Comparison of ENCODE assay signal across 18 cellular contexts in the genomic region with DNA sequence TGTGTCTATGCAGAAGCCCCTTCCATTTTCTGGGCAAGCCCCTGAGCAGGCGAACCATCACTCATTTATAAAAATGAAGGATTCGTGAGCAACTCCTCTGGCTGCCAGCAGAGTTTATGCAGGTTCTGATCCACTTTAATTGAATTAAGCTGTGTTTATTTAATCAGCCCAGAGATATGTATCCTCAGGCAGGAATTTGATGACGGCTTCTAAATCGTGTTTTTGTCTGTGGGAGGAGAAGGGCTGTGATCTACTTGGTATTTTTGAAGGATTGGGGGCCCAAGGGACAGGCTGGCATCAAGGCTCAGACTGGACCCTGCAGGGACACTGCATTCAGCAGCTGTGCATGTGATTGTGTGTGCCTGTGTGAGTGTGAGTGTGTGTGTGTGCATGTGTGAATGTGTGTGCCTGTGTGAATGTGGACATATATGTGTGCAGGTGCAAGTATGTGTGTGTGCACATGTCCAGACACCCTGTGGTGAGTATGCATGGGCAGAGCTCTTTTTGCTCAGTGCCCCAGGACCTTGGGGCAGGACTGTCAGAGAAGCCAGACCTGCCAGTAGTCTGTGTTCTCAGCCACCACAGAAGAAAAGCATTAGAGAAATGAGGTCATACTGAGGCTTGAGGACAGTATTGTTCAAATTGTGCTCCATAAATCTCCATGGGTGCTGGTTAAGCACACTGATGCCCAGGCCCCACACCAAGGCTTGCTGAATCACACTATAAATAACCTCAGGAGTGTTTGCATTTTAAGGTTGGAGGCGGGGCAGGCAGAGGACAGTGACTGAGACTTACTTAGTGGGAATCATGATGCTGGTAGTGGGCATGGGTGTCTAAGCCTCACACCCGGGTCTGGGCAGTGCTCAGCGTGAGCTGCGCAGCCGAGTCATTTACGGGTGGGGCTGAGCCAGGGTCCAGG.
DNase-seq lines count a peak whose midpoint lies in the region; ATAC-seq and TF ChIP-seq lines count a peak whose summit lies in the region.
"Had no signal": no experiment of that assay in that cellular context is flagged by ENCODE, and none has a peak within 500 bp of the region (broad histone marks: within the 10 kb centered on the region; RNA-seq: fewer than 3 reads in every experiment).

No MANE protein-coding gene starts in this region.

- no peaks in the 10 kb centered on the region for H3K27me3 ChIP-seq in BE2C
- H3K27me3 ChIP-seq: Peyer's patch had no signal

- H3K36me3 Mint-ChIP-seq in brain, result no peaks in the 10 kb centered on the region
- H3K36me3 Mint-ChIP-seq: activated CD8-positive, alpha-beta memory T cell treated with anti-CD3 and anti-CD28 coated beads, Interleukin-2, amount 10 ng/mL, durations not matched to agents 7 days and 5 days; activated naive CD8-positive, alpha-beta T cell treated with anti-CD3 and anti-CD28 coated beads, Interleukin-2, amount 10 ng/mL, durations not matched to agents 7 days and 5 days had no signal

- TF ChIP-seq POLR2A in lower leg skin (IDR thresholded peaks at IDR 0.05), result no peak

- no peaks in the 10 kb centered on the region for H3K9me3 ChIP-seq in BE2C
- H3K9me3 ChIP-seq: lower lobe of right lung, Peyer's patch had no signal

- WGBS in lower leg skin, 2 donors, result 48 to 56% methylated on average over 10 of the region's 10 CpGs

- H3K36me3 ChIP-seq in BE2C, result no peaks in the 10 kb centered on the region
- H3K36me3 ChIP-seq: lower lobe of right lung, Peyer's patch had no signal

- peaks cover 0 to 9% (median 2%) of the 10 kb centered on the region in 5 experiments for H3K9me3 Mint-ChIP-seq in brain

- H3K27ac Mint-ChIP-seq in brain, result peak overlapping the region in 3 of 5 experiments; percentile 25 to 89 (median 46)
- H3K27ac Mint-ChIP-seq: activated CD8-positive, alpha-beta memory T cell treated with anti-CD3 and anti-CD28 coated beads, Interleukin-2, amount 10 ng/mL, durations not matched to agents 7 days and 5 days; activated naive CD8-positive, alpha-beta T cell treated with anti-CD3 and anti-CD28 coated beads, Interleukin-2, amount 10 ng/mL, durations not matched to agents 7 days and 5 days; stimulated activated naive CD8-positive, alpha-beta T cell treated with anti-CD3 and anti-CD28 coated beads, Interleukin-15, Interleukin-2, amounts not matched to agents 100 ng/mL and 50 ng/mL, for 24 hours had no signal

- TF ChIP-seq CTCF in BE2C (IDR thresholded peaks at IDR 0.05; ENCODE audit: low read depth, low read length) (no peak), brain (conservative IDR thresholded peaks at IDR 0.05) (no peak), lower leg skin (IDR thresholded peaks at IDR 0.05) (no peak)

- intact Hi-C loops in lower leg skin (cut with DNase I; ENCODE audit: low total_unique reads), result no loop called here

- DNase-seq in BE2C, result peak; percentile 39
- peak; percentile 46 for DNase-seq in HT1080 (ENCODE audit: low read depth)
- peak; percentile 30 for DNase-seq in islet precursor cell
- no peak for DNase-seq in lower leg skin (ENCODE audit: low spot score in 2 of 2)
- no peak for DNase-seq in GM19240 (ENCODE audit: insufficient read length, low spot score)
- DNase-seq: activated CD8-positive, alpha-beta memory T cell treated with anti-CD3 and anti-CD28 coated beads, Interleukin-2, amount 10 ng/mL, durations not matched to agents 7 days and 5 days; activated naive CD8-positive, alpha-beta T cell treated with anti-CD3 and anti-CD28 coated beads, Interleukin-2, amount 10 ng/mL, durations not matched to agents 7 days and 5 days; dermis blood vessel endothelial cell; H7; lower lobe of right lung; occipital lobe; Peyer's patch; stimulated activated CD4-positive, alpha-beta T cell treated with anti-CD3 and anti-CD28 coated beads, Interleukin-4, amount 100 ng/mL, for 4 hours had no signal

- H3K4me1 ChIP-seq in BE2C, result peaks cover 14% of the 10 kb centered on the region
- H3K4me1 ChIP-seq: lower lobe of right lung, Peyer's patch had no signal

- H3K4me3 ChIP-seq in BE2C (ENCODE audit: low read depth, low read length) (no peak overlapping the region), lower leg skin (ENCODE audit: low read depth, poor library complexity, severe bottlenecking) (no peak overlapping the region)
- H3K4me3 ChIP-seq: lower lobe of right lung, Peyer's patch had no signal

- H3K27me3 Mint-ChIP-seq in brain, result peaks cover 2% of the 10 kb centered on the region

- H3K4me3 Mint-ChIP-seq in brain, result no peak overlapping the region
- H3K4me3 Mint-ChIP-seq: activated CD8-positive, alpha-beta memory T cell treated with anti-CD3 and anti-CD28 coated beads, Interleukin-2, amount 10 ng/mL, durations not matched to agents 7 days and 5 days; activated naive CD8-positive, alpha-beta T cell treated with anti-CD3 and anti-CD28 coated beads, Interleukin-2, amount 10 ng/mL, durations not matched to agents 7 days and 5 days; IgD-negative memory B cell; stimulated activated naive CD8-positive, alpha-beta T cell treated with anti-CD3 and anti-CD28 coated beads, Interleukin-15, Interleukin-2, amounts not matched to agents 100 ng/mL and 50 ng/mL, for 24 hours had no signal

- H3K4me1 Mint-ChIP-seq in brain, result peaks cover 30% of the 10 kb centered on the region
- H3K4me1 Mint-ChIP-seq: activated naive CD8-positive, alpha-beta T cell treated with anti-CD3 and anti-CD28 coated beads, Interleukin-2, amount 10 ng/mL, durations not matched to agents 7 days and 5 days had no signal

- no peak for ATAC-seq in HG02571 (IDR thresholded peaks at IDR 0.05; ENCODE audit: unreplicated experiment)
- no peak for ATAC-seq in HG02885 (IDR thresholded peaks at IDR 0.05; ENCODE audit: poor library complexity, unreplicated experiment)
- ATAC-seq: activated CD8-positive, alpha-beta memory T cell treated with anti-CD3 and anti-CD28 coated beads, Interleukin-2, amount 10 ng/mL, durations not matched to agents 7 days and 5 days had no signal

Comparison
In these comparisons a context has a peak if more than half of its experiments do, and no peak if none do; other contexts are left out.
1. DNase-seq: peak in BE2C (single experiment), HT1080 (single experiment) and islet precursor cell (single experiment); none in lower leg skin (0 of 2) and GM19240 (single experiment).